12 cellular contexts compared by ENCODE assay signal in the genomic region with DNA sequence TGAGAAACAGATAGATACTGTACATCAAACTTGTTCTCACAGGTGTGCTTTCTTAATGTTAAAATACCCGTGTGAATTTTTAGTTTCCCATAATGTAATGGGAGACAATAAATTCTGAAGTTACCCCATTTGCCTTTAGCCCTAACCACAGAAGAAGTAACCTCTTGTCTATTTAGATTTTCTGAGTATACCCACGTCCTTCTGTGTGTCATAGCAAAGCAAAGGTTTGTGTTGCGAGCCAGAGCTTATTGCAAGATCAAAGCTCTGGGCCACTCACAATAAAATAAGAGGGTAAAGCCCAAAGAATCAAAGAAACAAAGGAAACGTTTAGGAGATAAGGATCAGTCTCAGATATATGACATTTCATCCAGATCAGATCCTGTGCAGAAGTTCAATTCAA.
"Had no signal": no experiment of that assay in that cellular context is flagged by ENCODE, and none has a peak within 500 bp of the region (broad histone marks: within the 10 kb centered on the region; RNA-seq: fewer than 3 reads in every experiment).

No MANE protein-coding gene starts in this region.

- H3K4me1 Mint-ChIP-seq: activated naive CD8-positive, alpha-beta T cell treated with anti-CD3 and anti-CD28 coated beads, Interleukin-2, amount 50 U/mL, for 24 hours; stimulated activated naive CD8-positive, alpha-beta T cell treated with anti-CD3 and anti-CD28 coated beads, Interleukin-15, amount 100 ng/mL, for 72 hours had no signal

- H3K4me1 ChIP-seq: testis had no signal

- H3K27me3 ChIP-seq: ovary, testis had no signal

- H3K4me3 ChIP-seq: ovary, testis had no signal

- DNase-seq: activated CD8-positive, alpha-beta memory T cell treated with anti-CD3 and anti-CD28 coated beads, Interleukin-2, amount 50 U/mL, for 48 hours; activated CD8-positive, alpha-beta T cell treated with anti-CD3 and anti-CD28 coated beads for 36 hours; activated naive CD4-positive, alpha-beta T cell; activated naive CD8-positive, alpha-beta T cell treated with anti-CD3 and anti-CD28 coated beads, Interleukin-2, amount 50 U/mL, for 24 hours; kidney glomerular epithelial cell; ovary; stimulated activated CD4-positive, alpha-beta T cell treated with anti-CD3 and anti-CD28 coated beads, Interleukin-4, amount 100 ng/mL, for 1 hour; stimulated activated naive CD8-positive, alpha-beta T cell treated with anti-CD3 and anti-CD28 coated beads, Interleukin-15, amount 100 ng/mL, for 72 hours; testis had no signal

- FAIRE-seq: astrocyte had no signal

- H3K9me3 Mint-ChIP-seq: neural crest cell had no signal

- H3K9me3 ChIP-seq: ovary, testis had no signal

- H3K36me3 ChIP-seq: ovary had no signal

- H3K27ac ChIP-seq: ovary, testis, VCaP had no signal

- H3K27me3 Mint-ChIP-seq: activated CD8-positive, alpha-beta T cell treated with anti-CD3 and anti-CD28 coated beads for 36 hours had no signal

- ATAC-seq: activated CD8-positive, alpha-beta T cell treated with anti-CD3 and anti-CD28 coated beads for 36 hours; activated naive CD8-positive, alpha-beta T cell treated with anti-CD3 and anti-CD28 coated beads, Interleukin-2, amount 50 U/mL, for 24 hours; stimulated activated naive CD8-positive, alpha-beta T cell treated with anti-CD3 and anti-CD28 coated beads, Interleukin-15, amount 100 ng/mL, for 72 hours had no signal

- H3K27ac Mint-ChIP-seq: activated CD8-positive, alpha-beta T cell treated with anti-CD3 and anti-CD28 coated beads for 36 hours; activated naive CD8-positive, alpha-beta T cell treated with anti-CD3 and anti-CD28 coated beads, Interleukin-2, amount 50 U/mL, for 24 hours; stimulated activated naive CD8-positive, alpha-beta T cell treated with anti-CD3 and anti-CD28 coated beads, Interleukin-15, amount 100 ng/mL, for 72 hours had no signal

- H3K4me3 Mint-ChIP-seq: activated CD8-positive, alpha-beta T cell treated with anti-CD3 and anti-CD28 coated beads for 36 hours; activated naive CD8-positive, alpha-beta T cell treated with anti-CD3 and anti-CD28 coated beads, Interleukin-2, amount 50 U/mL, for 24 hours; neural crest cell; stimulated activated naive CD8-positive, alpha-beta T cell treated with anti-CD3 and anti-CD28 coated beads, Interleukin-15, amount 100 ng/mL, for 72 hours had no signal
